Comparison of ENCODE assay signal across 16 cellular contexts in the genomic region with DNA sequence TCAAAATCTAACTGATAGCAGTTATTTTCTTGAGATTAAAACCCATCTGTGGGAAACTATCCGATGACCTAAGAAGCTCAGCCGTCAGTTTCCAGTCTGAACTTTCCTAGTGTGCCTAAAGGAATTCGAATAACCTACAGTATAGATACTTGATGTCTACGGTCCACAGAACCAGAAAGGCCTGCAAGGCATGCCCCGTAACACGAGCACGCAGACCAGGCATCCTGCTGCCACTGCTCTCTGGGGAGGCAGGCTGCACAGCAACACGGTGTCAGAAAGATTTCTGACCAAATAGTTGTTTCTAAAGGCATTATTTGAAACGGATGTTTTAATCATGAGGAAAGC. TPM values are rescaled to one million over a fixed set of nuclear protein-coding genes. Genes with fewer than 3 reads are reported as not detected.
DNase-seq lines count a peak whose midpoint lies in the region; ATAC-seq and TF ChIP-seq lines count a peak whose summit lies in the region.
"Had no signal": no experiment of that assay in that cellular context is flagged by ENCODE, and none has a peak within 500 bp of the region (broad histone marks: within the 10 kb centered on the region; RNA-seq: fewer than 3 reads in every experiment).

No MANE protein-coding gene starts in this region.

- H3K36me3 Mint-ChIP-seq in activated B cell treated with CpG ODN at 0.5 μM for 24 hours (ENCODE audit: low read depth) = peaks cover 57% of the 10 kb centered on the region

- H3K27ac ChIP-seq in mesendoderm (ENCODE audit: low read depth, low read length) = no peak overlapping the region
- H3K27ac ChIP-seq: ascending aorta, sigmoid colon had no signal

- H3K36me3 ChIP-seq in mesendoderm (ENCODE audit: control insufficient read depth, insufficient read depth, low read length) = peaks cover 2% of the 10 kb centered on the region

- H3K79me1 ChIP-seq in mesendoderm (ENCODE audit: low read length) = peaks cover 12% of the 10 kb centered on the region

- no peak overlapping the region for H4K5ac ChIP-seq in mesendoderm (ENCODE audit: low read length)

- no peak overlapping the region for H4K8ac ChIP-seq in mesendoderm (ENCODE audit: low read depth, low read length)

- H2BK15ac ChIP-seq in mesendoderm (replicated peaks; ENCODE audit: low read depth) = no peak overlapping the region

- H3K4ac ChIP-seq in mesendoderm (ENCODE audit: low read depth, low read length) = no peak overlapping the region

- intact Hi-C loops in activated B cell treated with CpG ODN at 0.5 μM for 24 hours (cut with micrococcal nuclease) = loop anchor here (5.0 kb wide), 1 partner anchor 35 kb away; no protein-coding TSS in a partner anchor

- no peak overlapping the region for H2BK120ac ChIP-seq in mesendoderm (ENCODE audit: low read depth, low read length)

- H3K4me3 ChIP-seq in mesendoderm (ENCODE audit: low read length) = no peak overlapping the region
- H3K4me3 ChIP-seq: ascending aorta, gastroesophageal sphincter, sigmoid colon had no signal

- no CpG with 5 or more reads among the region's 9 CpGs for WGBS in mesendoderm (ENCODE audit: extremely low coverage, insufficient coverage, low lambda C conversion rate)

- no peak overlapping the region for H3K4me2 ChIP-seq in mesendoderm (ENCODE audit: low read length)

- peak overlapping the region; percentile 30 for H3K27ac Mint-ChIP-seq in activated B cell treated with CpG ODN at 0.5 μM for 24 hours

- ATAC-seq in activated B cell treated with CpG ODN at 0.5 μM for 24 hours (ENCODE audit: low read depth) (no peak), HG03097 (IDR thresholded peaks at IDR 0.05; ENCODE audit: low FRiP score, unreplicated experiment) (no peak), HG03108 (IDR thresholded peaks at IDR 0.05; ENCODE audit: unreplicated experiment) (no peak)
- ATAC-seq: gastroesophageal sphincter; naive thymus-derived CD4-positive, alpha-beta T cell had no signal

- H3K4me1 Mint-ChIP-seq in activated B cell treated with CpG ODN at 0.5 μM for 24 hours = peaks cover 42% of the 10 kb centered on the region

- no peak for TF ChIP-seq CTCF in activated B cell treated with CpG ODN at 0.5 μM for 24 hours (IDR thresholded peaks at IDR 0.05)

- no peak overlapping the region for H3K56ac ChIP-seq in mesendoderm (ENCODE audit: low read length)

- no peak overlapping the region for H2BK5ac ChIP-seq in mesendoderm (ENCODE audit: low read length)

- peaks cover 3% of the 10 kb centered on the region for H3K4me1 ChIP-seq in mesendoderm (ENCODE audit: control insufficient read depth, low read depth, low read length)
- H3K4me1 ChIP-seq: ascending aorta had no signal

- H3K9ac ChIP-seq in mesendoderm (ENCODE audit: low read length) = no peak overlapping the region

- H3K27me3 ChIP-seq in mesendoderm (ENCODE audit: insufficient read depth, low read length, poor library complexity) = no peaks in the 10 kb centered on the region
- H3K27me3 ChIP-seq: ascending aorta, gastroesophageal sphincter, sigmoid colon had no signal

- H3K79me2 ChIP-seq in mesendoderm (ENCODE audit: control insufficient read depth, insufficient read depth, low read length) = peaks cover 24% of the 10 kb centered on the region

- CTCF ChIA-PET in activated B cell treated with CpG ODN at 0.5 μM for 24 hours (lab: Charles Lee) = interaction anchor here (0.8 to 1.3 kb wide), 2 partner anchors 73 to 79 kb away, joined by 3 read pairs; no protein-coding TSS in a partner anchor

- POLR2A ChIA-PET in activated B cell treated with CpG ODN at 0.5 μM for 24 hours (lab: Charles Lee) = interaction anchor here (0.7 to 1.2 kb wide), 2 partner anchors 47 to 65 kb away, joined by 3 read pairs; no protein-coding TSS in a partner anchor

- peak; percentile 43 for DNase-seq in AG08395 (ENCODE audit: low spot score)
- DNase-seq in GM03348 (ENCODE audit: low spot score) = peak; percentile 27
- DNase-seq in activated B cell treated with CpG ODN at 0.5 μM for 24 hours = no peak
- peak; percentile 29 for DNase-seq in mesendoderm
- DNase-seq in pons (ENCODE audit: low spot score) = no peak
- DNase-seq in stimulated activated naive CD4-positive, alpha-beta T cell treated with Interleukin-2 at 50 U/mL for 16 hours (lab: John Stamatoyannopoulos, UW) = no peak
- DNase-seq: activated CD4-positive, CD25-positive, alpha-beta regulatory T cell; COR-L47; KG1; naive thymus-derived CD4-positive, alpha-beta T cell; NCI-H1694; sigmoid colon had no signal

- no peak overlapping the region for H3K23ac ChIP-seq in mesendoderm (ENCODE audit: low read length)

- no peaks in the 10 kb centered on the region for H3K27me3 Mint-ChIP-seq in activated B cell treated with CpG ODN at 0.5 μM for 24 hours
- H3K27me3 Mint-ChIP-seq: naive thymus-derived CD4-positive, alpha-beta T cell had no signal

- H3K9me3 Mint-ChIP-seq in activated B cell treated with CpG ODN at 0.5 μM for 24 hours = no peaks in the 10 kb centered on the region
- H3K9me3 Mint-ChIP-seq: naive thymus-derived CD4-positive, alpha-beta T cell had no signal

- no peak overlapping the region for H3K4me3 Mint-ChIP-seq in activated B cell treated with CpG ODN at 0.5 μM for 24 hours
- H3K4me3 Mint-ChIP-seq: naive thymus-derived CD4-positive, alpha-beta T cell had no signal

- no peak overlapping the region for H3K18ac ChIP-seq in mesendoderm (ENCODE audit: low read length)

- H2AK5ac ChIP-seq in mesendoderm (ENCODE audit: low read length) = no peak overlapping the region

RNA-seq across cellular contexts. Expression of a gene that starts 48.8 kb away (rescaled TPM):
- total RNA-seq in activated B cell treated with CpG ODN at 0.5 μM for 24 hours = 106 and 122 TPM in 2 replicates
- 30.6 TPM for polyA plus RNA-seq in mesendoderm (2013, experiment 1 of 2)
- 32.5 TPM for polyA plus RNA-seq in mesendoderm (2013, experiment 2 of 2)

Comparison
In these comparisons a context has a peak if more than half of its experiments do, and no peak if none do; other contexts are left out.
1. DNase-seq: peak in AG08395 (single experiment), GM03348 (single experiment) and mesendoderm (single experiment); none in activated B cell treated with CpG ODN at 0.5 μM for 24 hours (single experiment), pons (single experiment) and stimulated activated naive CD4-positive, alpha-beta T cell treated with Interleukin-2 at 50 U/mL for 16 hours (single experiment).